8 cellular contexts compared by ENCODE assay signal in genomic region chr17:40433551-40434384, GRCh38. TPM values are rescaled to one million over a fixed set of nuclear protein-coding genes. Genes with fewer than 3 reads are reported as not detected.
A peak's percentile ranks its signal among the peaks of the same experiment; 100 is the strongest.
DNase-seq lines count a peak whose midpoint lies in the region; ATAC-seq and TF ChIP-seq lines count a peak whose summit lies in the region.

No MANE protein-coding gene starts in this region.

- no peaks in the 10 kb centered on the region for H4K20me1 ChIP-seq in Loucy (ENCODE audit: insufficient read depth, low read length, poor library complexity, severe bottlenecking)

- H3K4me3 ChIP-seq in Loucy (ENCODE audit: low read length, poor library complexity, severe bottlenecking) (no peak overlapping the region), brain microvascular endothelial cell (ENCODE audit: low read depth, low read length) (no peak overlapping the region), mucosa of rectum (ENCODE audit: low read length in 2 of 2) (no peak overlapping the region)

- H3K27ac ChIP-seq in brain microvascular endothelial cell (no peak overlapping the region), mucosa of rectum (ENCODE audit: low read depth in 2 of 2, low read length in 2 of 2) (peak overlapping the region; percentile 40 to 67)

- peak overlapping the region; percentile 34 for H3K9ac ChIP-seq in Loucy (ENCODE audit: low read depth, low read length, poor library complexity, severe bottlenecking)
- H3K9ac ChIP-seq in mucosa of rectum (ENCODE audit: low read depth in 1 of 2, low read length in 2 of 2) = no peak overlapping the region

- TF ChIP-seq CTCF in GM10248 (IDR thresholded peaks at IDR 0.05; ENCODE audit: control extremely low read depth, extremely low read depth, low read depth, missing control alignments) (peak; percentile 13), Loucy (conservative IDR thresholded peaks at IDR 0.05; ENCODE audit: low read length) (peak; percentile 73), brain microvascular endothelial cell (IDR thresholded peaks at IDR 0.05; ENCODE audit: low read depth, low read length, missing control alignments) (peak; percentile 78)

- H3K36me3 ChIP-seq in Loucy (ENCODE audit: insufficient read depth, low read length) (no peaks in the 10 kb centered on the region), brain microvascular endothelial cell (replicated peaks) (no peaks in the 10 kb centered on the region), mucosa of rectum (ENCODE audit: control insufficient read depth in 2 of 2, insufficient read depth in 2 of 2, low read length in 2 of 2) (no peaks in the 10 kb centered on the region)

- CTCF ChIA-PET in GM10248 (lab: Yijun Ruan, JAX) = interaction anchor here (1.0 to 2.1 kb wide), 7 partner anchors 9 to 127 kb away, joined by 3 to 9 read pairs (median 3); partner anchors contain the start of gene IGFBP4

- no peaks in the 10 kb centered on the region for H3K27me3 ChIP-seq in Loucy (ENCODE audit: insufficient read depth, low read length, poor library complexity, severe bottlenecking)
- H3K27me3 ChIP-seq in brain microvascular endothelial cell (replicated peaks) = no peaks in the 10 kb centered on the region
- H3K27me3 ChIP-seq in mucosa of rectum (ENCODE audit: control insufficient read depth in 2 of 2, insufficient read depth in 2 of 2, low read length in 2 of 2) = no peaks in the 10 kb centered on the region

- in situ Hi-C loops in brain microvascular endothelial cell (cut with HindIII; ENCODE audit: low pct_ligation_motif_present, low sequenced_read_pairs) = no loop called here

- peak overlapping the region; percentile 34; the same call in 1 of the 2 replicates for H2AFZ ChIP-seq in Loucy (ENCODE audit: low read length)

- DNase-seq in GM10248 (ENCODE audit: extremely low spot score) (no peak), brain microvascular endothelial cell (no peak), posterior vena cava (ENCODE audit: low spot score) (no peak), middle frontal gyrus (ENCODE audit: extremely low spot score, low spot score) (no peak), HT-29 (ENCODE audit: low spot score) (no peak)

- no peak overlapping the region for H3K4me2 ChIP-seq in Loucy (ENCODE audit: low read depth, low read length, poor library complexity, severe bottlenecking)

- intact Hi-C loops in posterior vena cava (cut with DNase I) = loop anchor here in 1 of 2 donors (5.0 to 10.0 kb wide), 2 partner anchors 129 to 1694 kb away; partner anchors contain the start of gene RARA

- H3K9me3 ChIP-seq in Loucy (ENCODE audit: insufficient read depth, low read depth, low read length) (no peaks in the 10 kb centered on the region), mucosa of rectum (ENCODE audit: control insufficient read depth in 2 of 2, low read length in 2 of 2) (no peaks in the 10 kb centered on the region)

- POLR2A ChIA-PET in GM10248 (lab: Yijun Ruan, JAX) = no interaction called here

- no peaks in the 10 kb centered on the region for H3F3A ChIP-seq in Loucy (ENCODE audit: low read depth)

- H3K4me1 ChIP-seq in Loucy (ENCODE audit: insufficient read depth, low read length, poor library complexity, severe bottlenecking) (peaks cover 34% of the 10 kb centered on the region), mucosa of rectum (ENCODE audit: control insufficient read depth in 2 of 2, insufficient read depth in 2 of 2, low read length in 2 of 2) (peaks cover 0 to 6% of the 10 kb centered on the region in 2 donors)

- H3K9me2 ChIP-seq in Loucy (replicated peaks; ENCODE audit: low read depth, low read length) = no peaks in the 10 kb centered on the region

- ATAC-seq in GM21528 (IDR thresholded peaks at IDR 0.05; ENCODE audit: low FRiP score, unreplicated experiment) = no peak

- no peaks in the 10 kb centered on the region for H3K79me2 ChIP-seq in Loucy (ENCODE audit: insufficient read depth, low read length)

RNA-seq across cellular contexts. Expression of gene IGFBP4, which starts 9.5 kb away (rescaled TPM):
- 1,000 to 10,000 TPM; 1,004 to 1,451 TPM for total RNA-seq in posterior vena cava
- total RNA-seq in HT-29 (2014; rRNA removed; shearing (Covaris generic)) = 62.5 and 69.6 TPM in 2 replicates

RNA-seq across cellular contexts. Expression of gene TOP2A, which starts 16.1 kb away (rescaled TPM):
- total RNA-seq in posterior vena cava = 1 to 10 TPM; 1.1 to 2.2 TPM
- 65.3 and 74.9 TPM in 2 replicates for total RNA-seq in HT-29 (2014; rRNA removed; shearing (Covaris generic))

Comparison
In these comparisons a context has a peak if more than half of its experiments do, and no peak if none do; other contexts are left out.
1. CTCF ChIP-seq: peak in every context shown above with its lines; median percentile 78 in brain microvascular endothelial cell; 73 in Loucy; 13 in GM10248.
2. RNA of gene IGFBP4, which starts 9.5 kb away (total RNA-seq): 1,004 to 1,451 TPM in posterior vena cava; 62.5 to 69.6 TPM in HT-29; every median in the first group is over 10 times any median in the second.
3. RNA of gene TOP2A, which starts 16.1 kb away (total RNA-seq): 65.3 to 74.9 TPM in HT-29; 1.1 to 2.2 TPM in posterior vena cava; every median in the first group is over 10 times any median in the second.